In the genomic region with DNA sequence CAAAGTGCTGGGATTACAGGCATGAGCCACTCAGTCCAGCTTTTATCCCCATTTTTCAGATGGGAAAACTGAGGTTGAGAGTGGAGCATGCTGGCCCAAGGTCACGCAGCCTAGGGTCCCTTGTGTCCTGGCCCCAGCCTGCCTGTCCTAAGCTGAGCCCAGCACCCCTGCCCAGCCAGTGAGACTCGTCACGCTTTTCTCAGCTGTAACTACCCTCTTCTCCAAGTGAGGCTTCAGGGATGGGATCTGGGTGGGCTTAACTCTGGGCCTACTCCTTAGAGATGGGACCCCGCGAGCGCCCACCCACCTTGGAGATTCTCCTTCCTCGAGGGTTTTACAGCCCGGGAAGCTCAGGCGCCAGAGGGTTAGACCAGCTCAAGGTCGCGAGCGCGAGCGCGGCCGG, we compare ENCODE assay signal across 1 cellular context.
TF ChIP-seq lines count a peak whose summit lies in the region.

No MANE protein-coding gene starts in this region.

TF ChIP-seq in GM23338, 12 proteins besides CTCF, POLR2A, EP300 and RAD21 (continued from another document):
- TF ChIP-seq, protein P1, sequence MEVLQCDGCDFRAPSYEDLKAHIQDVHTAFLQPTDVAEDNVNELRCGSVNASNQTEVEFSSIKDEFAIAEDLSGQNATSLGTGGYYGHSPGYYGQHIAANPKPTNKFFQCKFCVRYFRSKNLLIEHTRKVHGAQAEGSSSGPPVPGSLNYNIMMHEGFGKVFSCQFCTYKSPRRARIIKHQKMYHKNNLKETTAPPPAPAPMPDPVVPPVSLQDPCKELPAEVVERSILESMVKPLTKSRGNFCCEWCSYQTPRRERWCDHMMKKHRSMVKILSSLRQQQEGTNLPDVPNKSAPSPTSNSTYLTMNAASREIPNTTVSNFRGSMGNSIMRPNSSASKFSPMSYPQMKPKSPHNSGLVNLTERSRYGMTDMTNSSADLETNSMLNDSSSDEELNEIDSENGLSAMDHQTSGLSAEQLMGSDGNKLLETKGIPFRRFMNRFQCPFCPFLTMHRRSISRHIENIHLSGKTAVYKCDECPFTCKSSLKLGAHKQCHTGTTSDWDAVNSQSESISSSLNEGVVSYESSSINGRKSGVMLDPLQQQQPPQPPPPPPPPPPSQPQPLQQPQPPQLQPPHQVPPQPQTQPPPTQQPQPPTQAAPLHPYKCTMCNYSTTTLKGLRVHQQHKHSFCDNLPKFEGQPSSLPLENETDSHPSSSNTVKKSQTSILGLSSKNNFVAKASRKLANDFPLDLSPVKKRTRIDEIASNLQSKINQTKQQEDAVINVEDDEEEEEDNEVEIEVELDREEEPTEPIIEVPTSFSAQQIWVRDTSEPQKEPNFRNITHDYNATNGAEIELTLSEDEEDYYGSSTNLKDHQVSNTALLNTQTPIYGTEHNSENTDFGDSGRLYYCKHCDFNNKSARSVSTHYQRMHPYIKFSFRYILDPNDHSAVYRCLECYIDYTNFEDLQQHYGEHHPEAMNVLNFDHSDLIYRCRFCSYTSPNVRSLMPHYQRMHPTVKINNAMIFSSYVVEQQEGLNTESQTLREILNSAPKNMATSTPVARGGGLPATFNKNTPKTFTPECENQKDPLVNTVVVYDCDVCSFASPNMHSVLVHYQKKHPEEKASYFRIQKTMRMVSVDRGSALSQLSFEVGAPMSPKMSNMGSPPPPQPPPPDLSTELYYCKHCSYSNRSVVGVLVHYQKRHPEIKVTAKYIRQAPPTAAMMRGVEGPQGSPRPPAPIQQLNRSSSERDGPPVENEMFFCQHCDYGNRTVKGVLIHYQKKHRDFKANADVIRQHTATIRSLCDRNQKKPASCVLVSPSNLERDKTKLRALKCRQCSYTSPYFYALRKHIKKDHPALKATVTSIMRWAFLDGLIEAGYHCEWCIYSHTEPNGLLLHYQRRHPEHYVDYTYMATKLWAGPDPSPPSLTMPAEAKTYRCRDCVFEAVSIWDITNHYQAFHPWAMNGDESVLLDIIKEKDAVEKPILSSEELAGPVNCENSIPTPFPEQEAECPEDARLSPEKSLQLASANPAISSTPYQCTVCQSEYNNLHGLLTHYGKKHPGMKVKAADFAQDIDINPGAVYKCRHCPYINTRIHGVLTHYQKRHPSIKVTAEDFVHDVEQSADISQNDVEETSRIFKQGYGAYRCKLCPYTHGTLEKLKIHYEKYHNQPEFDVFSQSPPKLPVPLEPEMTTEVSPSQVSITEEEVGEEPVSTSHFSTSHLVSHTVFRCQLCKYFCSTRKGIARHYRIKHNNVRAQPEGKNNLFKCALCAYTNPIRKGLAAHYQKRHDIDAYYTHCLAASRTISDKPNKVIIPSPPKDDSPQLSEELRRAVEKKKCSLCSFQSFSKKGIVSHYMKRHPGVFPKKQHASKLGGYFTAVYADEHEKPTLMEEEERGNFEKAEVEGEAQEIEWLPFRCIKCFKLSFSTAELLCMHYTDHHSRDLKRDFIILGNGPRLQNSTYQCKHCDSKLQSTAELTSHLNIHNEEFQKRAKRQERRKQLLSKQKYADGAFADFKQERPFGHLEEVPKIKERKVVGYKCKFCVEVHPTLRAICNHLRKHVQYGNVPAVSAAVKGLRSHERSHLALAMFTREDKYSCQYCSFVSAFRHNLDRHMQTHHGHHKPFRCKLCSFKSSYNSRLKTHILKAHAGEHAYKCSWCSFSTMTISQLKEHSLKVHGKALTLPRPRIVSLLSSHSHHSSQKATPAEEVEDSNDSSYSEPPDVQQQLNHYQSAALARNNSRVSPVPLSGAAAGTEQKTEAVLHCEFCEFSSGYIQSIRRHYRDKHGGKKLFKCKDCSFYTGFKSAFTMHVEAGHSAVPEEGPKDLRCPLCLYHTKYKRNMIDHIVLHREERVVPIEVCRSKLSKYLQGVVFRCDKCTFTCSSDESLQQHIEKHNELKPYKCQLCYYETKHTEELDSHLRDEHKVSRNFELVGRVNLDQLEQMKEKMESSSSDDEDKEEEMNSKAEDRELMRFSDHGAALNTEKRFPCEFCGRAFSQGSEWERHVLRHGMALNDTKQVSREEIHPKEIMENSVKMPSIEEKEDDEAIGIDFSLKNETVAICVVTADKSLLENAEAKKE (CRISPR knock-in tag; IDR thresholded peaks at IDR 0.05), result no peak
- TF ChIP-seq STAT1 (IDR thresholded peaks at IDR 0.05; ENCODE audit: unreplicated experiment) (no peak), POLR2AphosphoS5 (IDR thresholded peaks at IDR 0.05; ENCODE audit: low read depth) (no peak), JUNB (IDR thresholded peaks at IDR 0.05; ENCODE audit: unreplicated experiment) (no peak), ZNF331 (CRISPR knock-in tag; IDR thresholded peaks at IDR 0.05; ENCODE audit: low read depth) (no peak), EZH2phosphoT487 (IDR thresholded peaks at IDR 0.05; ENCODE audit: unreplicated experiment) (no peak)
